ENCODE assay signal across 12 cellular contexts in the genomic region with DNA sequence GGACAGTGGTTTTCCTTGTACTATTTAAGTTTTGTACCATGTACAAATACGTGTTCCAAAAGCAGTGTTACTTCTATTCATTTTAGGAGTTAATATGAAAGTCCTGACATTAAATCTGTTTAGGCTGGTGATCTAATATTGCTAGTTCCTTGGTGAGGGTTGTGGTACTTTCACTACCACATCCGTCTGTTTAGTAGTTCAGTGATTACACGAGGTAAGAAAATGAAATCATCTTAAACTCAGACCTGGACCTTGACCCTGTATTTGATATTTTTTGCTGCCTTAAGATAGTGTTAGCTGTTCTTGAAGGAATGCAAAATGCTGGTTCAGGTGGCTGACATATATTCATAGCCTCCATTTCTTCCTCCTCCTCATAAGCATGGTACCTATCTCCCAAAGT. TPM values are rescaled to one million over a fixed set of nuclear protein-coding genes. Genes with fewer than 3 reads are reported as not detected.
A peak's percentile ranks its signal among the peaks of the same experiment; 100 is the strongest.
DNase-seq lines count a peak whose midpoint lies in the region; ATAC-seq and TF ChIP-seq lines count a peak whose summit lies in the region.
"Had no signal": no experiment of that assay in that cellular context is flagged by ENCODE, and none has a peak within 500 bp of the region (broad histone marks: within the 10 kb centered on the region; RNA-seq: fewer than 3 reads in every experiment).

No MANE protein-coding gene starts in this region.

- H3K36me3 Mint-ChIP-seq in activated T-cell treated with anti-CD3 and anti-CD28 coated beads, Interleukin-2, amount 50 U/mL, for 72 hours (ENCODE audit: insufficient read depth in 2 of 2) = peaks cover 18 to 50% of the 10 kb centered on the region in 2 donors
- peaks cover 59% of the 10 kb centered on the region for H3K36me3 Mint-ChIP-seq in activated T-helper 1 cell treated with anti-CD3 and anti-CD28 coated beads, Interleukin-12 subunit alpha, Interleukin-12 subunit beta, Interleukin-2, Interleukin-4 antibody, amounts not matched to agents 30 ng/mL and 10 ng/mL and 1 ng/mL, durations not matched to agents 14 hours and 24 hours and 36 hours (ENCODE audit: low read depth)
- H3K36me3 Mint-ChIP-seq in endothelial cell (ENCODE audit: low read depth, unreplicated experiment) = peaks cover 50% of the 10 kb centered on the region

- TF ChIP-seq CTCF in endothelial cell (IDR thresholded peaks at IDR 0.05; ENCODE audit: unreplicated experiment) (no peak), coronary artery (IDR thresholded peaks at IDR 0.05) (no peak)

- peak overlapping the region in 1 of 2 donors; percentile 10 for H3K4me3 Mint-ChIP-seq in activated T-cell treated with anti-CD3 and anti-CD28 coated beads, Interleukin-2, amount 50 U/mL, for 72 hours
- no peak overlapping the region for H3K4me3 Mint-ChIP-seq in activated T-helper 1 cell treated with anti-CD3 and anti-CD28 coated beads, Interleukin-12 subunit alpha, Interleukin-12 subunit beta, Interleukin-2, Interleukin-4 antibody, amounts not matched to agents 30 ng/mL and 10 ng/mL and 1 ng/mL, durations not matched to agents 14 hours and 24 hours and 36 hours
- no peak overlapping the region for H3K4me3 Mint-ChIP-seq in endothelial cell (ENCODE audit: unreplicated experiment)
- H3K4me3 Mint-ChIP-seq: dendritic cell treated with granulocyte-macrophage colony-stimulating factor and Interleukin-4, amounts not matched to agents 40 ng/mL and 50 ng/mL, for 4 days; naive thymus-derived CD8-positive, alpha-beta T cell had no signal

- H3K9me3 Mint-ChIP-seq in activated T-cell treated with anti-CD3 and anti-CD28 coated beads, Interleukin-2, amount 50 U/mL, for 72 hours = peaks cover 0 to 4% of the 10 kb centered on the region in 2 donors
- peaks cover 6% of the 10 kb centered on the region for H3K9me3 Mint-ChIP-seq in activated T-helper 1 cell treated with anti-CD3 and anti-CD28 coated beads, Interleukin-12 subunit alpha, Interleukin-12 subunit beta, Interleukin-2, Interleukin-4 antibody, amounts not matched to agents 30 ng/mL and 10 ng/mL and 1 ng/mL, durations not matched to agents 14 hours and 24 hours and 36 hours
- no peaks in the 10 kb centered on the region for H3K9me3 Mint-ChIP-seq in endothelial cell (ENCODE audit: unreplicated experiment)

- ATAC-seq in activated T-cell treated with anti-CD3 and anti-CD28 coated beads, Interleukin-2, amount 50 U/mL, for 72 hours (replicated peaks in 1 of 2) = peak; percentile 92
- ATAC-seq in GM21825 (IDR thresholded peaks at IDR 0.05; ENCODE audit: unreplicated experiment) = peak; percentile 97
- ATAC-seq in HG03439 (IDR thresholded peaks at IDR 0.05; ENCODE audit: unreplicated experiment) = peak; percentile 92
- ATAC-seq: naive thymus-derived CD8-positive, alpha-beta T cell had no signal

- DNase-seq in activated T-cell treated with anti-CD3 and anti-CD28 coated beads, Interleukin-2, amount 50 U/mL, for 72 hours = peak in 1 of 2 donors; percentile 14
- no peak for DNase-seq in activated T-cell treated with anti-CD3 and anti-CD28 coated beads for 4 hours
- DNase-seq in activated T-helper 1 cell treated with anti-CD3 and anti-CD28 coated beads, Interleukin-12 subunit alpha, Interleukin-12 subunit beta, Interleukin-2, Interleukin-4 antibody, amounts not matched to agents 30 ng/mL and 10 ng/mL and 1 ng/mL, durations not matched to agents 14 hours and 24 hours and 36 hours (ENCODE audit: low spot score) = no peak
- no peak for DNase-seq in endothelial cell (ENCODE audit: low spot score)
- no peak for DNase-seq in coronary artery (ENCODE audit: low spot score)
- DNase-seq in NCI-H510A treated with DMSO at 0.1 percent for 48 hours (lab: John Stamatoyannopoulos, UW) = no peak
- DNase-seq: ACHN; naive thymus-derived CD8-positive, alpha-beta T cell; NCI-H2227 treated with DMSO at 0.1 percent for 48 hours had no signal

- intact Hi-C loops in activated T-helper 1 cell treated with anti-CD3 and anti-CD28 coated beads, Interleukin-12 subunit alpha, Interleukin-12 subunit beta, Interleukin-2, Interleukin-4 antibody, amounts not matched to agents 30 ng/mL and 10 ng/mL and 1 ng/mL, durations not matched to agents 14 hours and 24 hours and 36 hours (cut with micrococcal nuclease) = no loop called here

- H3K27ac Mint-ChIP-seq in activated T-cell treated with anti-CD3 and anti-CD28 coated beads, Interleukin-2, amount 50 U/mL, for 72 hours = peak overlapping the region; percentile 45
- no peak overlapping the region for H3K27ac Mint-ChIP-seq in activated T-helper 1 cell treated with anti-CD3 and anti-CD28 coated beads, Interleukin-12 subunit alpha, Interleukin-12 subunit beta, Interleukin-2, Interleukin-4 antibody, amounts not matched to agents 30 ng/mL and 10 ng/mL and 1 ng/mL, durations not matched to agents 14 hours and 24 hours and 36 hours
- H3K27ac Mint-ChIP-seq in endothelial cell (ENCODE audit: unreplicated experiment) = no peak overlapping the region
- H3K27ac Mint-ChIP-seq: dendritic cell treated with granulocyte-macrophage colony-stimulating factor and Interleukin-4, amounts not matched to agents 40 ng/mL and 50 ng/mL, for 4 days had no signal

- H3K27ac ChIP-seq in coronary artery = no peak overlapping the region

- H3K4me1 Mint-ChIP-seq in activated T-cell treated with anti-CD3 and anti-CD28 coated beads, Interleukin-2, amount 50 U/mL, for 72 hours (ENCODE audit: low read depth) = peaks cover 24% of the 10 kb centered on the region
- H3K4me1 Mint-ChIP-seq in activated T-helper 1 cell treated with anti-CD3 and anti-CD28 coated beads, Interleukin-12 subunit alpha, Interleukin-12 subunit beta, Interleukin-2, Interleukin-4 antibody, amounts not matched to agents 30 ng/mL and 10 ng/mL and 1 ng/mL, durations not matched to agents 14 hours and 24 hours and 36 hours (ENCODE audit: low read depth) = peaks cover 33% of the 10 kb centered on the region
- H3K4me1 Mint-ChIP-seq in endothelial cell (ENCODE audit: unreplicated experiment) = no peaks in the 10 kb centered on the region

- H3K4me3 ChIP-seq in coronary artery = no peak overlapping the region

- no peaks in the 10 kb centered on the region for H3K27me3 Mint-ChIP-seq in activated T-cell treated with anti-CD3 and anti-CD28 coated beads, Interleukin-2, amount 50 U/mL, for 72 hours (ENCODE audit: low read depth)
- H3K27me3 Mint-ChIP-seq in activated T-helper 1 cell treated with anti-CD3 and anti-CD28 coated beads, Interleukin-12 subunit alpha, Interleukin-12 subunit beta, Interleukin-2, Interleukin-4 antibody, amounts not matched to agents 30 ng/mL and 10 ng/mL and 1 ng/mL, durations not matched to agents 14 hours and 24 hours and 36 hours (ENCODE audit: insufficient read depth) = no peaks in the 10 kb centered on the region
- H3K27me3 Mint-ChIP-seq in endothelial cell (ENCODE audit: unreplicated experiment) = no peaks in the 10 kb centered on the region
- H3K27me3 Mint-ChIP-seq: dendritic cell treated with granulocyte-macrophage colony-stimulating factor and Interleukin-4, amounts not matched to agents 40 ng/mL and 50 ng/mL, for 4 days; naive thymus-derived CD8-positive, alpha-beta T cell had no signal

RNA-seq across cellular contexts. Expression of a gene that starts 50.3 kb away (rescaled TPM):
- 10 to 100 TPM; 67.1 to 71.3 TPM for total RNA-seq in activated T-cell treated with anti-CD3 and anti-CD28 coated beads, Interleukin-2, amount 50 U/mL, for 72 hours
- 55.5 and 62.2 TPM in 2 replicates for total RNA-seq in activated T-helper 1 cell treated with anti-CD3 and anti-CD28 coated beads, Interleukin-12 subunit alpha, Interleukin-12 subunit beta, Interleukin-2, Interleukin-4 antibody, amounts not matched to agents 30 ng/mL and 10 ng/mL and 1 ng/mL, durations not matched to agents 14 hours and 24 hours and 36 hours
- total RNA-seq in endothelial cell (ENCODE audit: unreplicated experiment) = 37.2 TPM
